In the genomic region with DNA sequence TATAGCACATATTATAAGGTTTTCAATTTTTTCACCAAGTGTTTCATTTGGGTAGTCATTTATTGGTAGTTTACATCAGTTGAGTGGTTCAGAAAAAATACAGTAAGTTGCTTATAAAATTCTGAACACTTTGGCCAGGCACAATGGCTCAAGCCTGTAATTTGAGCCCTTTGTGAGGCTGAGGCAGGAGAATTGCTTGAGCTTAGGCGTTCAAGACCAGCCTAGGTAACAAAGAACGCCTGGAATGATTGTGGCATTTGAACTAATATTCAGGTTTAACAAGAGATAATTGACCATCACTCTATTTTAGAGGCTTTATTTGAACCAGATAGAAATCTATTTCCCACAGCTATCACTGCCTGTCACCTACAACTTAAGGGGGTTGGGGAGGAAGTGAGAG, we compare ENCODE assay signal across 14 cellular contexts. TPM values are rescaled to one million over a fixed set of nuclear protein-coding genes. Genes with fewer than 3 reads are reported as not detected.
DNase-seq lines count a peak whose midpoint lies in the region; ATAC-seq and TF ChIP-seq lines count a peak whose summit lies in the region.
"Had no signal": no experiment of that assay in that cellular context is flagged by ENCODE, and none has a peak within 500 bp of the region (broad histone marks: within the 10 kb centered on the region; RNA-seq: fewer than 3 reads in every experiment).

No MANE protein-coding gene starts in this region.

- H3K4me2 ChIP-seq in PC-9, result no peak overlapping the region
- H3K4me2 ChIP-seq in mesendoderm (ENCODE audit: low read length), result no peak overlapping the region

- peaks cover 100% of the 10 kb centered on the region for H3F3A ChIP-seq in PC-9 (ENCODE audit: insufficient read depth, low read depth)

- H3K27me3 Mint-ChIP-seq in stimulated activated naive CD8-positive, alpha-beta T cell treated with anti-CD3 and anti-CD28 coated beads, Interleukin-15, Interleukin-2, amounts not matched to agents 100 ng/mL and 50 ng/mL, for 24 hours, result no peaks in the 10 kb centered on the region
- no peaks in the 10 kb centered on the region for H3K27me3 Mint-ChIP-seq in endodermal cell (ENCODE audit: insufficient read depth)
- no peaks in the 10 kb centered on the region for H3K27me3 Mint-ChIP-seq in stimulated activated naive CD8-positive, alpha-beta T cell treated with anti-CD3 and anti-CD28 coated beads, Interleukin-15, amount 100 ng/mL, for 72 hours
- H3K27me3 Mint-ChIP-seq: natural killer cell treated with Interleukin-12 subunit alpha and Interleukin-12 subunit beta and Interleukin-15 and Interleukin-18, amount 100 ng/mL, for 72 hours had no signal

- H3K23ac ChIP-seq in mesendoderm (ENCODE audit: low read length), result no peak overlapping the region

- H2BK15ac ChIP-seq in mesendoderm (replicated peaks; ENCODE audit: low read depth), result no peak overlapping the region

- no peaks in the 10 kb centered on the region for H3K9me3 ChIP-seq in PC-9 (ENCODE audit: insufficient read depth, low read depth)
- H3K9me3 ChIP-seq in endodermal cell (ENCODE audit: control insufficient read depth, low read length), result no peaks in the 10 kb centered on the region
- H3K9me3 ChIP-seq: gastroesophageal sphincter had no signal

- H3K79me1 ChIP-seq in mesendoderm (ENCODE audit: low read length), result no peaks in the 10 kb centered on the region

- no peaks in the 10 kb centered on the region for H3K9me3 Mint-ChIP-seq in stimulated activated naive CD8-positive, alpha-beta T cell treated with anti-CD3 and anti-CD28 coated beads, Interleukin-15, Interleukin-2, amounts not matched to agents 100 ng/mL and 50 ng/mL, for 24 hours
- H3K9me3 Mint-ChIP-seq in endodermal cell, result no peaks in the 10 kb centered on the region
- no peaks in the 10 kb centered on the region for H3K9me3 Mint-ChIP-seq in stimulated activated naive CD8-positive, alpha-beta T cell treated with anti-CD3 and anti-CD28 coated beads, Interleukin-15, amount 100 ng/mL, for 72 hours
- H3K9me3 Mint-ChIP-seq: natural killer cell treated with Interleukin-12 subunit alpha and Interleukin-12 subunit beta and Interleukin-15 and Interleukin-18, amount 100 ng/mL, for 72 hours had no signal

- H3K56ac ChIP-seq in mesendoderm (ENCODE audit: low read length), result no peak overlapping the region

- TF ChIP-seq CTCF in PC-9 (conservative IDR thresholded peaks at IDR 0.05), result no peak
- TF ChIP-seq CTCF in endodermal cell (conservative IDR thresholded peaks at IDR 0.05), result no peak

- H3K4me3 ChIP-seq in PC-9 (no peak overlapping the region), endodermal cell (ENCODE audit: low read length) (no peak overlapping the region), mesendoderm (ENCODE audit: low read length) (no peak overlapping the region)
- H3K4me3 ChIP-seq: gastroesophageal sphincter had no signal

- DNase-seq in stimulated activated naive CD8-positive, alpha-beta T cell treated with anti-CD3 and anti-CD28 coated beads, Interleukin-15, Interleukin-2, amounts not matched to agents 100 U/mL and 50 U/mL, for 24 hours, result no peak
- DNase-seq in PC-9 (no peak), endodermal cell (no peak), mesendoderm (no peak), mesenteric fat pad (ENCODE audit: low spot score) (no peak), NCI-H510A treated with DMSO at 0.1 percent for 48 hours (lab: John Stamatoyannopoulos, UW) (no peak)
- DNase-seq in stimulated activated naive CD8-positive, alpha-beta T cell treated with anti-CD3 and anti-CD28 coated beads, Interleukin-15, amount 100 ng/mL, for 72 hours, result no peak
- DNase-seq: amniotic stem cell, NCI-H187 treated with DMSO at 0.1 percent for 48 hours, NCI-H774, RPMI8226 had no signal

- H3K9me2 ChIP-seq in PC-9 (ENCODE audit: insufficient read depth), result no peaks in the 10 kb centered on the region

- peaks cover 71% of the 10 kb centered on the region for H3K4me1 ChIP-seq in PC-9 (replicated peaks; ENCODE audit: insufficient read depth)
- peaks cover 18% of the 10 kb centered on the region for H3K4me1 ChIP-seq in endodermal cell (ENCODE audit: control insufficient read depth, insufficient read depth, low read length)
- H3K4me1 ChIP-seq in mesendoderm (ENCODE audit: control insufficient read depth, low read depth, low read length), result peaks cover 8% of the 10 kb centered on the region

- WGBS in endodermal cell (ENCODE audit: insufficient coverage in 1 of 2, insufficient read length in 1 of 2), 2 experiments, result 54 to 61% methylated on average over 2 of the region's 2 CpGs
- WGBS in mesendoderm (ENCODE audit: extremely low coverage, insufficient coverage, low lambda C conversion rate), result no CpG with 5 or more reads among the region's 2 CpGs

- H4K5ac ChIP-seq in mesendoderm (ENCODE audit: low read length), result no peak overlapping the region

- H3K36me3 Mint-ChIP-seq in stimulated activated naive CD8-positive, alpha-beta T cell treated with anti-CD3 and anti-CD28 coated beads, Interleukin-15, Interleukin-2, amounts not matched to agents 100 ng/mL and 50 ng/mL, for 24 hours (ENCODE audit: low read depth), result peaks cover 37% of the 10 kb centered on the region
- H3K36me3 Mint-ChIP-seq in endodermal cell (ENCODE audit: low read depth), result peaks cover 20% of the 10 kb centered on the region

- H2AFZ ChIP-seq in PC-9, result no peak overlapping the region

- peak overlapping the region; percentile 58 for H3K27ac Mint-ChIP-seq in stimulated activated naive CD8-positive, alpha-beta T cell treated with anti-CD3 and anti-CD28 coated beads, Interleukin-15, Interleukin-2, amounts not matched to agents 100 ng/mL and 50 ng/mL, for 24 hours
- peak overlapping the region; percentile 30 for H3K27ac Mint-ChIP-seq in endodermal cell
- no peak overlapping the region for H3K27ac Mint-ChIP-seq in stimulated activated naive CD8-positive, alpha-beta T cell treated with anti-CD3 and anti-CD28 coated beads, Interleukin-15, amount 100 ng/mL, for 72 hours

- no peak overlapping the region for H3K18ac ChIP-seq in mesendoderm (ENCODE audit: low read length)

- POLR2A ChIA-PET in PC-9 (lab: Charles Lee; ENCODE audit: unreplicated experiment), result no interaction called here

- no peak overlapping the region for H4K8ac ChIP-seq in mesendoderm (ENCODE audit: low read depth, low read length)

- intact Hi-C loops in PC-9 (cut with micrococcal nuclease; ENCODE audit: unreplicated experiment), result no loop called here

- no peak overlapping the region for H3K4me3 Mint-ChIP-seq in stimulated activated naive CD8-positive, alpha-beta T cell treated with anti-CD3 and anti-CD28 coated beads, Interleukin-15, Interleukin-2, amounts not matched to agents 100 ng/mL and 50 ng/mL, for 24 hours
- no peak overlapping the region for H3K4me3 Mint-ChIP-seq in endodermal cell
- peak overlapping the region; percentile 8 to 51 for H3K4me3 Mint-ChIP-seq in stimulated activated naive CD8-positive, alpha-beta T cell treated with anti-CD3 and anti-CD28 coated beads, Interleukin-15, amount 100 ng/mL, for 72 hours

- H2AK5ac ChIP-seq in mesendoderm (ENCODE audit: low read length), result no peak overlapping the region

- ATAC-seq in stimulated activated naive CD8-positive, alpha-beta T cell treated with anti-CD3 and anti-CD28 coated beads, Interleukin-15, Interleukin-2, amounts not matched to agents 100 U/mL and 50 U/mL, for 24 hours, result no peak
- ATAC-seq in stimulated activated naive CD8-positive, alpha-beta T cell treated with anti-CD3 and anti-CD28 coated beads, Interleukin-15, amount 100 ng/mL, for 72 hours, result no peak
- ATAC-seq: gastroesophageal sphincter; natural killer cell treated with Interleukin-12 subunit alpha and Interleukin-12 subunit beta and Interleukin-15 and Interleukin-18, amount 100 ng/mL, for 72 hours had no signal

- H3K27me3 ChIP-seq in PC-9 (ENCODE audit: insufficient read depth, low read depth) (no peaks in the 10 kb centered on the region), endodermal cell (ENCODE audit: control insufficient read depth, insufficient read depth, low read length, poor library complexity, severe bottlenecking) (no peaks in the 10 kb centered on the region), mesendoderm (ENCODE audit: insufficient read depth, low read length, poor library complexity) (no peaks in the 10 kb centered on the region)
- H3K27me3 ChIP-seq: gastroesophageal sphincter had no signal

- BruUV-seq in PC-9 (replicated peaks; lab: Mats Ljungman, UMichigan), result no TSS peak

- no peak overlapping the region for H2BK5ac ChIP-seq in mesendoderm (ENCODE audit: low read length)

- H3K4ac ChIP-seq in mesendoderm (ENCODE audit: low read depth, low read length), result no peak overlapping the region

- H3K79me2 ChIP-seq in PC-9 (ENCODE audit: low read depth), result peaks cover 98% of the 10 kb centered on the region
- peaks cover 61% of the 10 kb centered on the region for H3K79me2 ChIP-seq in mesendoderm (ENCODE audit: control insufficient read depth, insufficient read depth, low read length)

- H3K27ac ChIP-seq in PC-9 (peak overlapping the region; percentile 40), endodermal cell (ENCODE audit: low read depth, low read length) (no peak overlapping the region), mesendoderm (ENCODE audit: low read depth, low read length) (no peak overlapping the region)

- peaks cover 90% of the 10 kb centered on the region for H3K4me1 Mint-ChIP-seq in stimulated activated naive CD8-positive, alpha-beta T cell treated with anti-CD3 and anti-CD28 coated beads, Interleukin-15, Interleukin-2, amounts not matched to agents 100 ng/mL and 50 ng/mL, for 24 hours (ENCODE audit: low read depth)
- H3K4me1 Mint-ChIP-seq in endodermal cell, result peaks cover 61% of the 10 kb centered on the region
- H3K4me1 Mint-ChIP-seq in stimulated activated naive CD8-positive, alpha-beta T cell treated with anti-CD3 and anti-CD28 coated beads, Interleukin-15, amount 100 ng/mL, for 72 hours, result peaks cover 74% of the 10 kb centered on the region

- H3K9ac ChIP-seq in endodermal cell (ENCODE audit: extremely low read depth, low read length, poor library complexity, severe bottlenecking) (no peak overlapping the region), mesendoderm (ENCODE audit: low read length) (no peak overlapping the region)

- peaks cover 41% of the 10 kb centered on the region for H3K36me3 ChIP-seq in PC-9 (ENCODE audit: low read depth)
- H3K36me3 ChIP-seq in endodermal cell (ENCODE audit: control insufficient read depth, insufficient read depth, low read length), result peaks cover 23% of the 10 kb centered on the region
- H3K36me3 ChIP-seq in mesendoderm (ENCODE audit: control insufficient read depth, insufficient read depth, low read length), result no peaks in the 10 kb centered on the region

- CTCF ChIA-PET in PC-9 (lab: Charles Lee), result no interaction called here

- H4K20me1 ChIP-seq in PC-9 (ENCODE audit: insufficient read depth), result peaks cover 76% of the 10 kb centered on the region

- H2BK120ac ChIP-seq in mesendoderm (ENCODE audit: low read depth, low read length), result no peak overlapping the region

RNA-seq across cellular contexts. Expression of a gene that starts 22.7 kb away (rescaled TPM):
- 146 and 154 TPM in 2 replicates for total RNA-seq in PC-9 (2021)
- total RNA-seq in endodermal cell, result 100 to 1,000 TPM; 201 to 227 TPM
- 166 TPM for polyA plus RNA-seq in endodermal cell (2013, experiment 1 of 2)
- polyA plus RNA-seq in endodermal cell (2013, experiment 2 of 2), result 178 TPM
- polyA plus RNA-seq in mesendoderm (2013, experiment 1 of 2), result 212 TPM
- 208 TPM for polyA plus RNA-seq in mesendoderm (2013, experiment 2 of 2)
- 207 TPM for total RNA-seq in mesenteric fat pad

RNA-seq across cellular contexts. Expression of a gene that starts 44.2 kb away (rescaled TPM):
- total RNA-seq in PC-9 (2021) (17.9 and 18.0 TPM in 2 replicates), endodermal cell (10 to 100 TPM in 1 of 2 donors, 1 to 10 TPM in 1; 8.6 to 21.6 TPM), mesenteric fat pad (6.4 TPM)
- 15.0 TPM for polyA plus RNA-seq in endodermal cell (2013, experiment 1 of 2)
- polyA plus RNA-seq in endodermal cell (2013, experiment 2 of 2), result 17.8 TPM
- polyA plus RNA-seq in mesendoderm (2013, experiment 1 of 2), result 13.0 TPM
- 13.9 TPM for polyA plus RNA-seq in mesendoderm (2013, experiment 2 of 2)

Comparison
In these comparisons a context has a peak if more than half of its experiments do, and no peak if none do; other contexts are left out.
1. H3K27ac Mint-ChIP-seq: peak in stimulated activated naive CD8-positive, alpha-beta T cell treated with anti-CD3 and anti-CD28 coated beads, Interleukin-15, Interleukin-2, amounts not matched to agents 100 ng/mL and 50 ng/mL, for 24 hours (single experiment) and endodermal cell (single experiment); none in stimulated activated naive CD8-positive, alpha-beta T cell treated with anti-CD3 and anti-CD28 coated beads, Interleukin-15, amount 100 ng/mL, for 72 hours (0 of 2).
2. H3K4me3 Mint-ChIP-seq: peak in stimulated activated naive CD8-positive, alpha-beta T cell treated with anti-CD3 and anti-CD28 coated beads, Interleukin-15, amount 100 ng/mL, for 72 hours (2 of 2); none in stimulated activated naive CD8-positive, alpha-beta T cell treated with anti-CD3 and anti-CD28 coated beads, Interleukin-15, Interleukin-2, amounts not matched to agents 100 ng/mL and 50 ng/mL, for 24 hours (single experiment) and endodermal cell (single experiment).